23 cellular contexts compared by ENCODE assay signal in the genomic region with DNA sequence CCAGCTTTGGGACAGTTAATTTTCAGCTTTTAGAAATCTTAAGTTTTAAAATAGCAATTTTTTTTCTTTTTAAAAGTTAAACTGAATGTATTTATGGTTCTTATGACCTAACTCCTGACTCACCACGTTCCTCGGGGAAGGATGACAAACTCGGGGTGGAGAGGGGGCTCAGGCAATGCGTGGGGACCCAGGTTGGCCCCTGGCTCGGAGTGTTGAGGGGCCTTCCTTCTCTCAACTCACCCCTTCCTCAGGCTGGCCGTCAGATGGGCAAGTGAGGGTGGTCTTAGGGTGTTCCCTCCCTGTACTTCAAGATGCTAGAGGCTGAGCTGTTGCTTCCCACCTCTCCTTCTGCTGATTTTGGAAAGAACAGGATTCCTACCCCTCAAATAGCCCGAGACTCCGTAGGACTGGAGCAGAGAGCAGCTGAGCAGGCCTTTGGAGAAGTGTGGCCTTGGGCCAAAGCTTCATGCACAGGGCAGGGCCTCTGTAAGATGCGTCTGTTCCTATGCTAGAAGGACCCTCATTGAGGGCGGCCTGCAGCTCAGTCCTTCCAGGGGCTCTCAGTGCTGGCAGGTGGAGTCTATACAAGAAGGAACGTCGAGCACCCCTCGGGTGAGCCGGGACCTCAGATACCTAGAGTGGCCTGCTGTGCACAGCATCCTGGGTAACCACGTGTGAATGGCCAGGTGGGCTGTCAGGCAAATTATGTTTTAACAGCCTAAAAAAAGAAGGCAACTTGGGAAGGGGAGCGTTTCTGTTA.
DNase-seq lines count a peak whose midpoint lies in the region; ATAC-seq, FAIRE-seq and TF ChIP-seq lines count a peak whose summit lies in the region.
"Had no signal": no experiment of that assay in that cellular context is flagged by ENCODE, and none has a peak within 500 bp of the region (broad histone marks: within the 10 kb centered on the region; RNA-seq: fewer than 3 reads in every experiment).

No MANE protein-coding gene starts in this region.

- H3K27ac ChIP-seq in IMR-90 (ENCODE audit: insufficient read depth, low read length) (no peak overlapping the region), kidney (ENCODE audit: low read depth in 2 of 2, low read length in 2 of 2) (no peak overlapping the region), stomach smooth muscle (ENCODE audit: low read length) (peak overlapping the region; percentile 24)
- H3K27ac ChIP-seq: HL-60, PC-9 had no signal

- WGBS in IMR-90 (ENCODE audit: extremely low coverage in 2 of 2, insufficient read length in 1 of 2), 2 experiments: 100% methylated on average over 1 of the region's 16 CpGs; no CpG with 5 or more reads in 1 of the 2 experiments

- TF ChIP-seq CTCF in IMR-90 (conservative IDR thresholded peaks at IDR 0.05; ENCODE audit: low read depth, low read length) (no peak), kidney (IDR thresholded peaks at IDR 0.05; ENCODE audit: borderline replicate concordance, extremely low read depth, insufficient read depth) (no peak)

- no peak overlapping the region for H2BK5ac ChIP-seq in IMR-90 (ENCODE audit: low read depth, low read length, poor library complexity, severe bottlenecking)

- CTCF ChIA-PET in IMR-90 (lab: Yijun Ruan, JAX): no interaction called here

- H3K4me2 ChIP-seq in IMR-90 (ENCODE audit: low read depth, low read length): no peak overlapping the region
- H3K4me2 ChIP-seq: PC-9 had no signal

- H3K9me3 ChIP-seq in IMR-90 (ENCODE audit: control insufficient read depth, insufficient read depth, low read length) (no peaks in the 10 kb centered on the region), kidney (ENCODE audit: control insufficient read depth in 1 of 2, low read length in 2 of 2) (no peaks in the 10 kb centered on the region), stomach smooth muscle (ENCODE audit: control insufficient read depth in 2 of 2, low read length in 2 of 2) (no peaks in the 10 kb centered on the region)
- H3K9me3 ChIP-seq: BLaER1 had no signal

- H2BK20ac ChIP-seq in IMR-90 (ENCODE audit: low read depth, low read length): no peak overlapping the region

- POLR2A ChIA-PET in IMR-90 (lab: Charles Lee; ENCODE audit: unreplicated experiment): no interaction called here

- no peak overlapping the region for H3K18ac ChIP-seq in IMR-90 (ENCODE audit: low read depth, low read length)

- no peak overlapping the region for H3K56ac ChIP-seq in IMR-90 (ENCODE audit: extremely low read depth, insufficient read depth, low read length)

- H3K9me1 ChIP-seq in IMR-90 (ENCODE audit: insufficient read depth, low read length): peaks cover 3% of the 10 kb centered on the region; the same call in 1 of the 2 replicates

- ATAC-seq in Right ventricle myocardium inferior: no peak
- ATAC-seq in IMR-90 (ENCODE audit: low read depth): no peak
- ATAC-seq in HG03280 (IDR thresholded peaks at IDR 0.05; ENCODE audit: unreplicated experiment): no peak
- ATAC-seq: HCT116 had no signal

- no peak overlapping the region for H3K9ac ChIP-seq in IMR-90 (ENCODE audit: low read depth, low read length)
- no peak overlapping the region for H3K9ac ChIP-seq in kidney (ENCODE audit: low read length in 2 of 2)
- no peak overlapping the region for H3K9ac ChIP-seq in stomach smooth muscle (ENCODE audit: low read length in 2 of 2)
- H3K9ac ChIP-seq: BLaER1 had no signal

- FAIRE-seq in kidney (lab: Jason Lieb, UNC): no peak
- FAIRE-seq: D721Med, H1 had no signal

- H3K79me1 ChIP-seq in IMR-90 (ENCODE audit: low read depth in 1 of 2, low read length in 2 of 2): no peaks in the 10 kb centered on the region

- H3K4me3 ChIP-seq in IMR-90 (ENCODE audit: insufficient read depth, low read depth, low read length): no peak overlapping the region
- H3K4me3 ChIP-seq in kidney (ENCODE audit: low read length in 2 of 2): no peak overlapping the region
- H3K4me3 ChIP-seq in stomach smooth muscle (ENCODE audit: low read length in 2 of 2): no peak overlapping the region
- H3K4me3 ChIP-seq: BLaER1, PC-9 had no signal

- DNase-seq in Right ventricle myocardium inferior (ENCODE audit: missing footprints) (peak; percentile 60), cardiac septum (ENCODE audit: low spot score) (no peak), IMR-90 (peak; percentile 36), kidney (peak; percentile 30), NCI-H1694 treated with DMSO at 0.1 percent for 48 hours (lab: John Stamatoyannopoulos, UW) (no peak), retina (no peak)
- DNase-seq: CD4-positive, alpha-beta T cell; Karpas-422; NCI-H1105; NCI-H146; NCI-H2029; NCI-H446 treated with DMSO at 0.1 percent for 48 hours; NCI-H526; NCI-H82; PC-9; SHP77 treated with DMSO at 0.1 percent for 48 hours had no signal

- H3K4ac ChIP-seq in IMR-90 (ENCODE audit: low read depth, low read length): no peak overlapping the region

- dilution Hi-C loops in IMR-90 (cut with HindIII; ENCODE audit: low sequenced_read_pairs, unreplicated experiment): no loop called here

- H4K8ac ChIP-seq in IMR-90 (ENCODE audit: low read depth in 2 of 2, low read length in 2 of 2): no peak overlapping the region

- no peak overlapping the region for H3K14ac ChIP-seq in IMR-90 (replicated peaks; ENCODE audit: low read depth, low read length)

- H3K23ac ChIP-seq in IMR-90 (ENCODE audit: low read depth, low read length): no peak overlapping the region

- H4K20me1 ChIP-seq in IMR-90 (ENCODE audit: insufficient read depth, low read length): no peaks in the 10 kb centered on the region
- H4K20me1 ChIP-seq: BLaER1 had no signal

- intact Hi-C loops in Right ventricle myocardium inferior (cut with DNase I) (no loop called here), cardiac septum (cut with DNase I) (loop anchor here (5.0 kb wide), 1 partner anchor 35 kb away; no protein-coding TSS in a partner anchor), IMR-90 (cut with micrococcal nuclease) (no loop called here), kidney (cut with DNase I) (no loop called here)

- no peak overlapping the region for H4K5ac ChIP-seq in IMR-90 (ENCODE audit: low read depth, low read length)

- no peak overlapping the region for H2AK5ac ChIP-seq in IMR-90 (ENCODE audit: low read depth, low read length)

- H3K36me3 ChIP-seq in IMR-90 (ENCODE audit: control insufficient read depth, insufficient read depth, low read length) (peaks cover 32% of the 10 kb centered on the region), kidney (ENCODE audit: control insufficient read depth in 1 of 2, insufficient read depth in 2 of 2, low read length in 2 of 2) (peaks cover 26 to 33% of the 10 kb centered on the region in 2 donors), stomach smooth muscle (ENCODE audit: control insufficient read depth in 2 of 2, insufficient read depth in 2 of 2, low read length in 2 of 2) (peaks cover 61 to 63% of the 10 kb centered on the region in 2 donors)

- H3K27me3 ChIP-seq in IMR-90 (ENCODE audit: control insufficient read depth, insufficient read depth, low read length) (no peaks in the 10 kb centered on the region), stomach smooth muscle (ENCODE audit: control insufficient read depth in 1 of 2, insufficient read depth in 2 of 2, low read length in 2 of 2) (no peaks in the 10 kb centered on the region)
- H3K27me3 ChIP-seq: BLaER1 had no signal

- H2BK120ac ChIP-seq in IMR-90 (ENCODE audit: low read depth, low read length): no peak overlapping the region

- no peak overlapping the region for H4K91ac ChIP-seq in IMR-90 (ENCODE audit: insufficient read depth, low read depth, low read length)

- no peak for TF ChIP-seq POLR2A in IMR-90 (IDR thresholded peaks at IDR 0.05; ENCODE audit: low read depth, low read length)

- in situ Hi-C loops in IMR-90 (cut with MboI; ENCODE audit: low sequenced_read_pairs): no loop called here

- TF ChIP-seq RAD21 in IMR-90 (IDR thresholded peaks at IDR 0.05; ENCODE audit: low read length): no peak

- H3K4me1 ChIP-seq in IMR-90 (ENCODE audit: control insufficient read depth, insufficient read depth, low read length): peaks cover 3% of the 10 kb centered on the region
- H3K4me1 ChIP-seq in kidney (ENCODE audit: control insufficient read depth in 1 of 2, insufficient read depth in 1 of 2, low read depth in 1 of 2, low read length in 2 of 2): no peaks in the 10 kb centered on the region
- peaks cover 72% of the 10 kb centered on the region for H3K4me1 ChIP-seq in stomach smooth muscle (ENCODE audit: control insufficient read depth, insufficient read depth, low read length)

- H2AK9ac ChIP-seq in IMR-90 (replicated peaks; ENCODE audit: low read depth, low read length, poor library complexity): peak overlapping the region; percentile 44

- H2BK15ac ChIP-seq in IMR-90 (ENCODE audit: low read depth, low read length): no peak overlapping the region

- no peak overlapping the region for H2AFZ ChIP-seq in IMR-90 (replicated peaks; ENCODE audit: low read length, poor library complexity)
- H2AFZ ChIP-seq: PC-9 had no signal

- no TSS peak for BruUV-seq in IMR-90 (replicated peaks; lab: Mats Ljungman, UMichigan)

TF ChIP-seq in IMR-90, 13 proteins besides CTCF, POLR2A, EP300 and RAD21:
- no peak for TF ChIP-seq SMC3 (IDR thresholded peaks at IDR 0.05; ENCODE audit: low read depth, low read length)
- TF ChIP-seq, protein P1, sequence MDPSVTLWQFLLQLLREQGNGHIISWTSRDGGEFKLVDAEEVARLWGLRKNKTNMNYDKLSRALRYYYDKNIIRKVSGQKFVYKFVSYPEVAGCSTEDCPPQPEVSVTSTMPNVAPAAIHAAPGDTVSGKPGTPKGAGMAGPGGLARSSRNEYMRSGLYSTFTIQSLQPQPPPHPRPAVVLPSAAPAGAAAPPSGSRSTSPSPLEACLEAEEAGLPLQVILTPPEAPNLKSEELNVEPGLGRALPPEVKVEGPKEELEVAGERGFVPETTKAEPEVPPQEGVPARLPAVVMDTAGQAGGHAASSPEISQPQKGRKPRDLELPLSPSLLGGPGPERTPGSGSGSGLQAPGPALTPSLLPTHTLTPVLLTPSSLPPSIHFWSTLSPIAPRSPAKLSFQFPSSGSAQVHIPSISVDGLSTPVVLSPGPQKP (IDR thresholded peaks at IDR 0.05; ENCODE audit: borderline replicate concordance, low read depth, low read length): no peak
- TF ChIP-seq FOS (IDR thresholded peaks at IDR 0.05; ENCODE audit: low read depth, low read length): 0 out of 2 replicates have a peak, but pooled peaks have one; percentile 1

Comparison
In these comparisons a context has a peak if more than half of its experiments do, and no peak if none do; other contexts are left out.
1. DNase-seq: peak in Right ventricle myocardium inferior (single experiment), IMR-90 (single experiment) and kidney (single experiment); none in cardiac septum (single experiment), NCI-H1694 treated with DMSO at 0.1 percent for 48 hours (single experiment) and retina (single experiment).